In the genomic region with DNA sequence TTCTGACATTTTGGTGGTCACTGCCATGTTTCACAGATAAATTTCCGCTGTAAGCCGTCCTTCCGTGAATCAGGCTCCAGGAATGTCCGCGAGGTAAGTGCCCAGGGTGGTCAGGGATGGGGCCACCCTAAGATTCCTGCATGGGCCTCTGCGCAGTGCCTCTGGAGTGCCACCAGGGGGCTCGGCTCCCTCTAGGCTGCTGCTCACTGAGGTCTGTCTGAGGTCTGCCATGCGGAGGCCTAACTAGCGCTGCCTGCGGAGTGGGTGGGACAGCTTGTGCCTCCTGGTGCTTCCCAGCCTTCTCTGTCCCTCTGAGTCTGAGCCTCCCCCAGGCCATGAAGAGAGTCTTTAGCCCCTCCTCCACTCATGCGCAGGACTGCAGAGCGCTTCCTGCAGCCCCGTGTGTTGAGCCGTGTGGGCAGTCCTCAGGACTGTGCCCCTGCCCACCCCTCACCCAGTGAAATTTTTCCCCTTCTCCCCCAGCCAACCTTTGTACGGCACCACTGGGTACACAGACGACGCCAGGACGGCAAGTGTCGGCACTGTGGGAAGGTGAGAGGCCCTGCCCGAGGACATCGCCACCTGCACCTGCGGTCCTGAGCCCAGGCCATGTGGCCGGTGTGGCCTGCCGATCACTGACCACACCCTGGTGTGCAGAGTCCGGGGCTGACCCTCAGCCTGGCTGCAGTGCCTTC, we compare ENCODE assay signal across 1 cellular context.
TF ChIP-seq lines count a peak whose summit lies in the region.

No MANE protein-coding gene starts in this region.

TF ChIP-seq in IMR-90, 13 proteins besides CTCF, POLR2A, EP300 and RAD21:
- TF ChIP-seq SMC3 (IDR thresholded peaks at IDR 0.05; ENCODE audit: low read depth, low read length) = peak; percentile 83
- TF ChIP-seq BHLHE40 (IDR thresholded peaks at IDR 0.05; ENCODE audit: low read depth, low read length) = no peak
- TF ChIP-seq MXI1 (IDR thresholded peaks at IDR 0.05; ENCODE audit: borderline replicate concordance, low read depth, low read length) = peak; percentile 59; the same call in 1 of the 2 replicates
- no peak for TF ChIP-seq NFE2L2 (IDR thresholded peaks at IDR 0.05; ENCODE audit: low read depth, low read length)
